31 cellular contexts compared by ENCODE assay signal in genomic region chr7:81420526-81420925, GRCh38.
"Had no signal": no experiment of that assay in that cellular context is flagged by ENCODE, and none has a peak within 500 bp of the region (broad histone marks: within the 10 kb centered on the region; RNA-seq: fewer than 3 reads in every experiment).

No MANE protein-coding gene starts in this region.

- DNase-seq: activated B cell treated with CpG ODN at 0.5 μM for 24 hours; activated CD4-positive, alpha-beta memory T cell treated with anti-CD3 and anti-CD28 coated beads, Interleukin-2, amount 10 ng/mL, durations not matched to agents 7 days and 5 days; activated CD4-positive, alpha-beta T cell treated with anti-CD3 and anti-CD28 coated beads for 4 hours; activated CD4-positive, CD25-positive, alpha-beta regulatory T cell treated with anti-CD3 and anti-CD28 coated beads, Interleukin-2, amount 50 U/mL, for 72 hours; activated effector memory CD4-positive, alpha-beta T cell treated with anti-CD3 and anti-CD28 coated beads, Interleukin-2, amount 50 U/mL, for 16 hours; activated naive CD4-positive, alpha-beta T cell; activated naive CD4-positive, alpha-beta T cell treated with anti-CD3 and anti-CD28 coated beads, Interleukin-2, amount 50 U/mL, for 16 hours; activated naive CD8-positive, alpha-beta T cell treated with anti-CD3 and anti-CD28 coated beads for 36 hours; activated T-cell treated with anti-CD3 and anti-CD28 coated beads, Interleukin-2, amount 50 U/mL, for 1 hour; activated T-cell treated with anti-CD3 and anti-CD28 coated beads, Interleukin-2, amount 50 U/mL, for 72 hours; amniotic stem cell; aorta; Karpas-422; NCI-H1105; NCI-H1417 treated with DMSO at 0.1 percent for 48 hours; NCI-H187 treated with DMSO at 0.1 percent for 48 hours; NCI-H2081; NCI-H2227 treated with DMSO at 0.1 percent for 48 hours; NCI-H69; SIG-M5; SW 1271; T-helper 1 cell; T-helper 2 cell; T-helper 9 cell had no signal

- ATAC-seq: activated T-cell treated with anti-CD3 and anti-CD28 coated beads, Interleukin-2, amount 50 U/mL, for 72 hours; activated T-helper 17 cell treated with anti-CD3 and anti-CD28 coated beads, Interleukin-2, amount 50 U/mL, for 72 hours; Right ventricle myocardium inferior; SK-N-SH treated with all-trans-retinoic acid at 6 μM for 48 hours had no signal

- H3K9me3 Mint-ChIP-seq: activated naive CD8-positive, alpha-beta T cell treated with anti-CD3 and anti-CD28 coated beads for 36 hours had no signal

- H3K27me3 ChIP-seq: cardiac muscle cell had no signal

- H3K27ac Mint-ChIP-seq: activated B cell treated with CpG ODN at 0.5 μM for 24 hours; activated CD4-positive, alpha-beta memory T cell treated with anti-CD3 and anti-CD28 coated beads, Interleukin-2, amount 10 ng/mL, durations not matched to agents 7 days and 5 days; activated naive CD8-positive, alpha-beta T cell treated with anti-CD3 and anti-CD28 coated beads for 36 hours; activated T-cell treated with anti-CD3 and anti-CD28 coated beads, Interleukin-2, amount 50 U/mL, for 72 hours; activated T-helper 17 cell treated with anti-CD3 and anti-CD28 coated beads, Interleukin-2, amount 50 U/mL, for 72 hours had no signal

- H3K4me3 Mint-ChIP-seq: activated B cell treated with CpG ODN at 0.5 μM for 24 hours; activated CD4-positive, alpha-beta memory T cell treated with anti-CD3 and anti-CD28 coated beads, Interleukin-2, amount 10 ng/mL, durations not matched to agents 7 days and 5 days; activated naive CD8-positive, alpha-beta T cell treated with anti-CD3 and anti-CD28 coated beads for 36 hours; activated T-cell treated with anti-CD3 and anti-CD28 coated beads, Interleukin-2, amount 50 U/mL, for 72 hours; activated T-helper 17 cell treated with anti-CD3 and anti-CD28 coated beads, Interleukin-2, amount 50 U/mL, for 72 hours; central memory CD8-positive, alpha-beta T cell had no signal

- H3K27me3 Mint-ChIP-seq: activated B cell treated with CpG ODN at 0.5 μM for 24 hours; activated CD4-positive, alpha-beta memory T cell treated with anti-CD3 and anti-CD28 coated beads, Interleukin-2, amount 10 ng/mL, durations not matched to agents 7 days and 5 days; activated naive CD8-positive, alpha-beta T cell treated with anti-CD3 and anti-CD28 coated beads for 36 hours; activated T-helper 17 cell treated with anti-CD3 and anti-CD28 coated beads, Interleukin-2, amount 50 U/mL, for 72 hours; central memory CD8-positive, alpha-beta T cell had no signal

- H3K36me3 ChIP-seq: cardiac muscle cell had no signal

- H3K4me3 ChIP-seq: cardiac muscle cell had no signal

- H3K4me1 Mint-ChIP-seq: activated B cell treated with CpG ODN at 0.5 μM for 24 hours; activated CD4-positive, alpha-beta memory T cell treated with anti-CD3 and anti-CD28 coated beads, Interleukin-2, amount 10 ng/mL, durations not matched to agents 7 days and 5 days; activated naive CD8-positive, alpha-beta T cell treated with anti-CD3 and anti-CD28 coated beads for 36 hours; activated T-helper 17 cell treated with anti-CD3 and anti-CD28 coated beads, Interleukin-2, amount 50 U/mL, for 72 hours; central memory CD8-positive, alpha-beta T cell had no signal

- H3K27ac ChIP-seq: cardiac muscle cell, RWPE1, VCaP had no signal

- H3K36me3 Mint-ChIP-seq: activated naive CD8-positive, alpha-beta T cell treated with anti-CD3 and anti-CD28 coated beads for 36 hours had no signal
